Comparison of ENCODE assay signal across 9 cellular contexts in the genomic region with DNA sequence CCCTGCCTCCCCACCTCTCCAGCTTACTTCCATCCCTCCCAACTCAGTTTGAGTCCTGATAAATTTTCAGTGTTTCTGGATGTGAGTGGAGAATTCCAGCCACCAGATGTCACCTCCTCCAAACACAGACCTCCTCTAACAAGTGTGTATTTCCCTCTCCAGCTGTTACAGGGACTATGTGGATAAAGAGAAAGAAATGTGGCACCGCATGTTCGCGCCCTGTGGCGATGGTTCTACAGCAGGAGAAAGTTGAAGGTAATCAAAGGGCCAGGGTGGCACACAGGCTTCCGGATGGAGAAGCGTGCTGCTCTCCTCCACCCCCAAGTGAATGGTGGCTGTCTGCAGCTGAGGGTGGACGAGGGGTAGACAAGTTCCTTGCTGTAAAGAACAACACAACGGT. TPM values are rescaled to one million over a fixed set of nuclear protein-coding genes. Genes with fewer than 3 reads are reported as not detected.
DNase-seq lines count a peak whose midpoint lies in the region; ATAC-seq, FAIRE-seq and TF ChIP-seq lines count a peak whose summit lies in the region.
"Had no signal": no experiment of that assay in that cellular context is flagged by ENCODE, and none has a peak within 500 bp of the region (broad histone marks: within the 10 kb centered on the region; RNA-seq: fewer than 3 reads in every experiment).

No MANE protein-coding gene starts in this region.

- H4K20me1 ChIP-seq in H1 (replicated peaks in 1 of 2; ENCODE audit: control insufficient read depth in 1 of 2, insufficient read depth in 2 of 2, low read length in 2 of 2): no peaks in the 10 kb centered on the region

- H4K8ac ChIP-seq in H1 (ENCODE audit: extremely low read depth, insufficient read depth, low read length): no peak overlapping the region

- H2BK15ac ChIP-seq in H1 (ENCODE audit: low read length): peak overlapping the region; percentile 94

- H4K91ac ChIP-seq in H1 (replicated peaks; ENCODE audit: insufficient read length, low read length): no peak overlapping the region

- no peak for TF ChIP-seq POLR2A in H1 (IDR thresholded peaks at IDR 0.05; ENCODE audit: control extremely low read depth in 1 of 2, low read depth in 2 of 2, low read length in 2 of 2)

- H3K9me3 ChIP-seq in H1 (ENCODE audit: insufficient read depth in 2 of 2, low read depth in 1 of 2, low read length in 1 of 2): no peaks in the 10 kb centered on the region
- no peaks in the 10 kb centered on the region for H3K9me3 ChIP-seq in HAP-1

- no peak overlapping the region for H4K5ac ChIP-seq in H1 (ENCODE audit: insufficient read length, low read depth, low read length)

- no peak overlapping the region for H3K4me3 ChIP-seq in H1 (ENCODE audit: extremely low read depth in 1 of 4, insufficient read depth in 2 of 4, low read depth in 3 of 4, low read length in 4 of 4)
- no peak overlapping the region for H3K4me3 ChIP-seq in HAP-1

- H3K18ac ChIP-seq in H1 (ENCODE audit: extremely low read depth, low read length): no peak overlapping the region

- POLR2A ChIA-PET in H1 (lab: Charles Lee; ENCODE audit: partially characterized antibody): interaction anchor here (0.7 to 1.8 kb wide), 2 partner anchors 10 to 11 kb away, joined by 4 read pairs; no protein-coding TSS in a partner anchor

- no peaks in the 10 kb centered on the region for H3K79me2 ChIP-seq in H1 (ENCODE audit: control insufficient read depth in 1 of 2, insufficient read depth in 2 of 2, low read length in 2 of 2)

- H3K4me1 ChIP-seq in H1 (replicated peaks in 1 of 4; ENCODE audit: control insufficient read depth in 3 of 4, insufficient read depth in 4 of 4, low read length in 3 of 4) (peaks cover 0 to 17% (median 4%) of the 10 kb centered on the region in 4 experiments; a peak in 5 of 7 replicates), HAP-1 (no peaks in the 10 kb centered on the region)

- H3K9ac ChIP-seq in H1 (replicated peaks in 1 of 4; ENCODE audit: extremely low read depth in 1 of 4, low read depth in 3 of 4, low read length in 3 of 4): no peak overlapping the region

- no peak overlapping the region for H3K27ac ChIP-seq in H1 (ENCODE audit: low read depth, low read length)

- 90% methylated on average over 8 of the region's 8 CpGs; no CpG with 5 or more reads in 1 of the 2 experiments for WGBS in H1 (ENCODE audit: extremely low coverage in 1 of 2, insufficient coverage in 1 of 2, insufficient read length in 1 of 2, insufficient replicate concordance in 2 of 2, low coverage in 1 of 2, low lambda C conversion rate in 2 of 2, missing lambda C conversion rate in 1 of 2), 2 experiments

- peak; percentile 84 for DNase-seq in AG08396 (ENCODE audit: low spot score)
- peak; percentile 57 for DNase-seq in NCI-H146 (lab: John Stamatoyannopoulos, UW)
- DNase-seq in H1 (ENCODE audit: low read depth in 1 of 2, low spot score in 2 of 2): no peak
- peak; percentile 86 for DNase-seq in myocyte (ENCODE audit: low read depth)
- DNase-seq in HAP-1 (ENCODE audit: low spot score in 2 of 2): no peak
- DNase-seq in omental fat pad (ENCODE audit: low spot score): no peak
- no peak for DNase-seq in GOT3 (lab: John Stamatoyannopoulos, UW)
- DNase-seq: activated B cell treated with CpG ODN at 0.5 μM for 24 hours had no signal

- H3K27me3 ChIP-seq in H1 (replicated peaks in 1 of 4; ENCODE audit: control insufficient read depth in 3 of 4, extremely low read depth in 1 of 4, insufficient read depth in 3 of 4, low read length in 3 of 4): no peaks in the 10 kb centered on the region; a peak in 1 of 7 replicates
- no peaks in the 10 kb centered on the region for H3K27me3 ChIP-seq in HAP-1 (ENCODE audit: low read depth)

- peak overlapping the region; percentile 45 for H2BK120ac ChIP-seq in H1 (replicated peaks; ENCODE audit: low read depth, low read length)

- H2AFZ ChIP-seq in H1 (ENCODE audit: low read length): peak overlapping the region; percentile 61; the same call in 1 of the 2 replicates

- no peak overlapping the region for H3K56ac ChIP-seq in H1 (replicated peaks; ENCODE audit: insufficient read length, low read depth, low read length)

- H3K4me2 ChIP-seq in H1 (ENCODE audit: insufficient read depth in 1 of 2, low read depth in 2 of 2, low read length in 2 of 2): no peak overlapping the region

- no peak overlapping the region for H3K14ac ChIP-seq in H1 (ENCODE audit: insufficient read length)

- peak; percentile 42 to 63 for TF ChIP-seq RAD21 in H1 (IDR thresholded peaks at IDR 0.05 in 1 of 2, conservative IDR thresholded peaks at IDR 0.05 in 1 of 2; ENCODE audit: low read depth in 2 of 2, low read length in 2 of 2)

- no peaks in the 10 kb centered on the region for H3K79me1 ChIP-seq in H1 (ENCODE audit: low read depth, low read length)

- H2BK5ac ChIP-seq in H1 (ENCODE audit: low read depth, low read length): no peak overlapping the region

- no peak overlapping the region for H3K4ac ChIP-seq in H1 (replicated peaks; ENCODE audit: insufficient read length, low read depth, low read length)

- TF ChIP-seq CTCF in H1 (IDR thresholded peaks at IDR 0.05; ENCODE audit: control extremely low read depth in 1 of 3, insufficient read depth in 1 of 3, low read depth in 1 of 3, low read length in 3 of 3) (peak in 2 of 3 experiments; percentile 48 to 59; a peak in 3 of 4 replicates), omental fat pad (IDR thresholded peaks at IDR 0.05) (no peak)

- H3K36me3 ChIP-seq in H1 (ENCODE audit: control insufficient read depth in 2 of 4, insufficient read depth in 4 of 4, low read length in 3 of 4): no peaks in the 10 kb centered on the region
- no peaks in the 10 kb centered on the region for H3K36me3 ChIP-seq in HAP-1 (replicated peaks)

- no peak overlapping the region; the same call in 1 of the 2 replicates for H2BK20ac ChIP-seq in H1 (ENCODE audit: low read length)

- H3K23ac ChIP-seq in H1 (ENCODE audit: insufficient read length): no peak overlapping the region

- no peak for ATAC-seq in GM21423 (IDR thresholded peaks at IDR 0.05; ENCODE audit: unreplicated experiment)
- no peak for ATAC-seq in omental fat pad (ENCODE audit: low FRiP score)

- no peak overlapping the region for H2AK5ac ChIP-seq in H1 (ENCODE audit: low read depth, low read length)

- CTCF ChIA-PET in H1 (lab: Charles Lee; ENCODE audit: partially characterized antibody): interaction anchor here (0.8 to 3.7 kb wide), 15 partner anchors 10 to 114 kb away, joined by 3 to 36 read pairs (median 5); no protein-coding TSS in a partner anchor

- in situ Hi-C loops in HAP-1 (cut with MboI; ENCODE audit: low sequenced_read_pairs): no loop called here

- TF ChIP-seq EP300 in H1 (IDR thresholded peaks at IDR 0.05; ENCODE audit: borderline replicate concordance in 1 of 2, low read depth in 2 of 2, low read length in 2 of 2): no peak

- FAIRE-seq in H1 (lab: Jason Lieb, UNC): no peak

- H3K23me2 ChIP-seq in H1 (ENCODE audit: low read depth, low read length): no peaks in the 10 kb centered on the region

- peak overlapping the region; percentile 94; the same call in 1 of the 2 replicates for H2BK12ac ChIP-seq in H1 (ENCODE audit: low read depth, low read length)

TF ChIP-seq in H1, 55 proteins besides CTCF, POLR2A, EP300 and RAD21 (continues in another document):
- TF ChIP-seq TEAD4 (IDR thresholded peaks at IDR 0.05; ENCODE audit: low read depth, low read length) (peak; percentile 97), ASH2L (IDR thresholded peaks at IDR 0.05; ENCODE audit: low read length) (no peak), TAF1 (IDR thresholded peaks at IDR 0.05; ENCODE audit: low read depth, low read length) (no peak)
- TF ChIP-seq, protein P1, sequence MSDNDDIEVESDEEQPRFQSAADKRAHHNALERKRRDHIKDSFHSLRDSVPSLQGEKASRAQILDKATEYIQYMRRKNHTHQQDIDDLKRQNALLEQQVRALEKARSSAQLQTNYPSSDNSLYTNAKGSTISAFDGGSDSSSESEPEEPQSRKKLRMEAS (IDR thresholded peaks at IDR 0.05): 0 out of 2 replicates have a peak, but pooled peaks have one; percentile 55

RNA-seq across cellular contexts. Expression of a gene that starts 14.7 kb away (rescaled TPM):
- total RNA-seq in H1 (2021; fragmentation: NEBNext Ultra II Directional; extraction: Animal tissue kit (Norgen Biotek cat#: 25700)): 0.19 TPM in 1 of 2 replicates, not detected in the other
- polyA plus RNA-seq in H1 (2011; rRNA removed): 0.11 and 0.14 TPM in 2 replicates
- polyA plus RNA-seq in H1 (2011; cell fraction: cytosol; rRNA removed): 0.06 TPM
- 0.04 TPM for polyA plus RNA-seq in H1 (2011; cell fraction: nucleus; rRNA removed)
- polyA plus RNA-seq in H1 (2012, experiment 1 of 2): 0.10 to 0.20 TPM (median 0.12 TPM) in 3 of 4 replicates, not detected in the other
- not detected for polyA plus RNA-seq in H1 (2012, experiment 2 of 2)
- polyA plus RNA-seq in H1 (2013, experiment 1 of 2): 0.08 TPM
- polyA plus RNA-seq in H1 (2013, experiment 2 of 2): 0.09 TPM
- not detected in 2 replicates for polyA minus RNA-seq in H1 (2011; rRNA and poly(A)+ RNA removed)
- not detected for polyA minus RNA-seq in H1 (2011; cell fraction: cytosol; rRNA and poly(A)+ RNA removed)
- not detected for polyA minus RNA-seq in H1 (2011; cell fraction: nucleus; rRNA and poly(A)+ RNA removed)
- total RNA-seq in myocyte: 0.11 TPM in 1 of 2 replicates, not detected in the other
- not detected for polyA plus RNA-seq in myocyte (2012)
- total RNA-seq in omental fat pad: not detected
- total RNA-seq: activated B cell treated with CpG ODN at 0.5 μM for 24 hours had no signal

RNA-seq across cellular contexts. Expression of a gene that starts 14.8 kb away (rescaled TPM):
- 0.31 TPM in 1 of 2 replicates, not detected in the other for total RNA-seq in H1 (2021; fragmentation: NEBNext Ultra II Directional; extraction: Animal tissue kit (Norgen Biotek cat#: 25700))
- 0.12 and 0.25 TPM in 2 replicates for polyA plus RNA-seq in H1 (2011; rRNA removed)
- polyA plus RNA-seq in H1 (2011; cell fraction: cytosol; rRNA removed): 0.23 TPM
- 0.09 TPM for polyA plus RNA-seq in H1 (2011; cell fraction: nucleus; rRNA removed)
- polyA plus RNA-seq in H1 (2012, experiment 1 of 2): 0.11 to 0.14 TPM in 2 of 4 replicates, not detected in the others
- not detected for polyA plus RNA-seq in H1 (2012, experiment 2 of 2)
- polyA plus RNA-seq in H1 (2013, experiment 1 of 2): 0.06 TPM
- 0.07 TPM for polyA plus RNA-seq in H1 (2013, experiment 2 of 2)
- polyA minus RNA-seq in H1 (2011; rRNA and poly(A)+ RNA removed): not detected in 2 replicates
- polyA minus RNA-seq in H1 (2011; cell fraction: cytosol; rRNA and poly(A)+ RNA removed): not detected
- not detected for polyA minus RNA-seq in H1 (2011; cell fraction: nucleus; rRNA and poly(A)+ RNA removed)
- total RNA-seq in myocyte: not detected in 2 replicates
- polyA plus RNA-seq in myocyte (2012): not detected
- under 1 TPM in 2 of 4 donors, not detected in 2; 0.28 to 0.47 TPM for total RNA-seq in omental fat pad
- total RNA-seq: activated B cell treated with CpG ODN at 0.5 μM for 24 hours had no signal

RNA-seq across cellular contexts. Expression of a gene that starts 34.0 kb away (rescaled TPM):
- 55.8 and 56.2 TPM in 2 replicates for total RNA-seq in H1 (2021; fragmentation: NEBNext Ultra II Directional; extraction: Animal tissue kit (Norgen Biotek cat#: 25700))
- polyA plus RNA-seq in H1 (2011; rRNA removed): 89.0 and 110 TPM in 2 replicates
- 78.6 TPM for polyA plus RNA-seq in H1 (2011; cell fraction: cytosol; rRNA removed)
- 129 TPM for polyA plus RNA-seq in H1 (2011; cell fraction: nucleus; rRNA removed)
- polyA plus RNA-seq in H1 (2012, experiment 1 of 2): 42.7 to 66.1 TPM (median 61.8 TPM) in 4 replicates
- polyA plus RNA-seq in H1 (2012, experiment 2 of 2): 70.2 TPM
- 34.2 TPM for polyA plus RNA-seq in H1 (2013, experiment 1 of 2)
- polyA plus RNA-seq in H1 (2013, experiment 2 of 2): 31.1 TPM
- 33.9 and 41.3 TPM in 2 replicates for polyA minus RNA-seq in H1 (2011; rRNA and poly(A)+ RNA removed)
- polyA minus RNA-seq in H1 (2011; cell fraction: cytosol; rRNA and poly(A)+ RNA removed): 46.5 TPM
- 33.1 TPM for polyA minus RNA-seq in H1 (2011; cell fraction: nucleus; rRNA and poly(A)+ RNA removed)
- 36.5 and 46.3 TPM in 2 replicates for total RNA-seq in myocyte
- polyA plus RNA-seq in myocyte (2012): 24.0 TPM
- 10 to 100 TPM; 14.1 to 19.0 (median 16.5) TPM for total RNA-seq in omental fat pad

Comparison
In these comparisons a context has a peak if more than half of its experiments do, and no peak if none do; other contexts are left out.
1. DNase-seq: peak in AG08396 (single experiment), NCI-H146 (single experiment) and myocyte (single experiment); none in H1 (0 of 2), HAP-1 (0 of 2), omental fat pad (single experiment) and GOT3 (single experiment).
2. CTCF ChIP-seq: peak in H1 (2 of 3); none in omental fat pad (0 of 3).